ENCODE assay signal across 9 cellular contexts in genomic region chr1:18907021-18907913, GRCh38. TPM values are rescaled to one million over a fixed set of nuclear protein-coding genes. Genes with fewer than 3 reads are reported as not detected.
DNase-seq lines count a peak whose midpoint lies in the region; ATAC-seq lines count a peak whose summit lies in the region.
"Had no signal": no experiment of that assay in that cellular context is flagged by ENCODE, and none has a peak within 500 bp of the region (broad histone marks: within the 10 kb centered on the region; RNA-seq: fewer than 3 reads in every experiment).

No MANE protein-coding gene starts in this region.

- ATAC-seq in left cardiac atrium: peak; percentile 6 to 33
- ATAC-seq in GM21786 (IDR thresholded peaks at IDR 0.05; ENCODE audit: unreplicated experiment): no peak
- no peak for ATAC-seq in HG02759 (IDR thresholded peaks at IDR 0.05; ENCODE audit: unreplicated experiment)

- DNase-seq in DMS114 treated with DMSO at 0.1 percent for 48 hours (lab: John Stamatoyannopoulos, UW; ENCODE audit: unreplicated experiment) (peak; percentile 47), LHCN-M2 (ENCODE audit: low read depth) (peak; percentile 57), SW480 (ENCODE audit: low spot score) (peak; percentile 52), amniotic epithelial cell (ENCODE audit: low read depth) (peak; percentile 44), left cardiac atrium (peak; percentile 77), retina (peak; percentile 85)

- intact Hi-C loops in left cardiac atrium (cut with DNase I): loop anchor here (5.0 kb wide), 3 partner anchors 50 to 180 kb away; partner anchors contain the start of gene IFFO2 (in 1 of the 2)

RNA-seq across cellular contexts. Expression of gene ALDH4A1, which starts 4.9 kb away (rescaled TPM):
- 9.9 and 12.4 TPM in 2 replicates for total RNA-seq in LHCN-M2 (2014; rRNA removed)
- polyA plus RNA-seq in LHCN-M2 (2012): 18.4 TPM
- total RNA-seq in left cardiac atrium: 10 to 100 TPM; 23.4 to 31.2 TPM

RNA-seq across cellular contexts. Expression of gene TAS1R2, which starts 47.8 kb away (rescaled TPM):
- total RNA-seq in LHCN-M2 (2014; rRNA removed): not detected in 2 replicates
- not detected for polyA plus RNA-seq in LHCN-M2 (2012)
- total RNA-seq in left cardiac atrium: not detected
- total RNA-seq: activated CD8-positive, alpha-beta memory T cell treated with anti-CD3 and anti-CD28 coated beads for 36 hours had no signal

RNA-seq across cellular contexts. Expression of gene IFFO2, which starts 49.2 kb away (rescaled TPM):
- total RNA-seq in LHCN-M2 (2014; rRNA removed) (4.5 and 4.7 TPM in 2 replicates), left cardiac atrium (1 to 10 TPM; 3.4 to 6.4 TPM)
- polyA plus RNA-seq in LHCN-M2 (2012): 9.1 TPM

Comparison
In these comparisons a context has a peak if more than half of its experiments do, and no peak if none do; other contexts are left out.
1. ATAC-seq: peak in left cardiac atrium (2 of 2); none in GM21786 (single experiment) and HG02759 (single experiment).
2. Peak in every context shown above with its lines, with median percentiles within 50 percentile points of each other: DNase-seq.